Comparison of ENCODE assay signal across 40 cellular contexts in the genomic region with DNA sequence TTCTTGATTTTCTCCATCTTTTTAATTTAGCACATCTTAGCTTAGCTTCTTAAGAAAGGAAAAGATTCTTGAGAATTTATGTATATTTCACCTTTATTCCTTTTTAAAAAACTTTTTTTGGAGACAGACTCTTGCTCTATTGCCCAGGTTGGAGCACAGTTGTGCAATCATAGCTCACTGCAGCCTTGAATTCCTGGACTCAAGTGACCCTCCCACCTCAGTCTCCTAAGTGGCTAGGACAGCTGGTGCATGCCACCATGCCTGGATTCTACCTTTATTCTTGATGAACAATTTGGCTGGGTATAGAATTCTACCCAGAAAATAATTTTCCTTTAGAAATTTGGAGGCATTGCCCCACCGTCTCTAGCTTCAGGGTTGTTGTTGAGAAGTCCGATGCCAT. TPM values are rescaled to one million over a fixed set of nuclear protein-coding genes. Genes with fewer than 3 reads are reported as not detected.
"Had no signal": no experiment of that assay in that cellular context is flagged by ENCODE, and none has a peak within 500 bp of the region (broad histone marks: within the 10 kb centered on the region; RNA-seq: fewer than 3 reads in every experiment).

No MANE protein-coding gene starts in this region.

- H3K27ac Mint-ChIP-seq: activated naive CD4-positive, alpha-beta T cell treated with anti-CD3 and anti-CD28 coated beads for 36 hours; activated naive CD4-positive, alpha-beta T cell treated with anti-CD3 and anti-CD28 coated beads, Interleukin-2, amount 10 ng/mL, durations not matched to agents 7 days and 5 days; activated naive CD4-positive, alpha-beta T cell treated with anti-CD3 and anti-CD28 coated beads, Interleukin-2, amount 50 U/mL, for 24 hours; activated naive CD4-positive, alpha-beta T cell treated with anti-CD3 and anti-CD28 coated beads, Interleukin-2, amount 50 U/mL, for 72 hours; activated naive CD8-positive, alpha-beta T cell; activated naive CD8-positive, alpha-beta T cell treated with anti-CD3 and anti-CD28 coated beads for 36 hours; activated naive CD8-positive, alpha-beta T cell treated with anti-CD3 and anti-CD28 coated beads, Interleukin-2, amount 10 ng/mL, durations not matched to agents 7 days and 5 days; activated naive CD8-positive, alpha-beta T cell treated with anti-CD3 and anti-CD28 coated beads, Interleukin-2, amount 50 U/mL, for 24 hours; activated T-cell treated with anti-CD3 and anti-CD28 coated beads, Interleukin-2, amount 50 U/mL, for 24 hours; activated T-cell treated with anti-CD3 and anti-CD28 coated beads, Interleukin-2, amount 50 U/mL, for 72 hours; activated T-helper 1 cell treated with anti-CD3 and anti-CD28 coated beads, Interleukin-12 subunit alpha, Interleukin-12 subunit beta, Interleukin-2, Interleukin-4 antibody, amounts not matched to agents 30 ng/mL and 10 ng/mL and 1 ng/mL, durations not matched to agents 14 hours and 24 hours and 36 hours; activated T-helper 17 cell treated with anti-CD3 and anti-CD28 coated beads, Interleukin-2, amount 50 U/mL, for 72 hours; activated T-helper 2 cell treated with anti-CD3 and anti-CD28 coated beads, Interferon-gamma antibody, Interleukin-2, Interleukin-4, amounts not matched to agents 10 μg/mL and 5 μg/mL and 100 μg/mL, durations not matched to agents 14 hours and 24 hours and 36 hours; brain had no signal

- DNase-seq: activated effector memory CD4-positive, alpha-beta T cell treated with anti-CD3 and anti-CD28 coated beads, Interleukin-2, amount 50 U/mL, for 16 hours; activated effector memory CD4-positive, alpha-beta T cell treated with Interleukin-2 at 50 U/mL for 16 hours; activated gamma-delta T cell; activated gamma-delta T cell treated with Interleukin-2 at 50 U/mL for 16 hours; activated naive CD4-positive, alpha-beta T cell; activated naive CD4-positive, alpha-beta T cell treated with anti-CD3 and anti-CD28 coated beads for 36 hours; activated naive CD4-positive, alpha-beta T cell treated with anti-CD3 and anti-CD28 coated beads, Interleukin-2, amount 10 ng/mL, durations not matched to agents 7 days and 5 days; activated naive CD4-positive, alpha-beta T cell treated with anti-CD3 and anti-CD28 coated beads, Interleukin-2, amount 50 U/mL, for 16 hours; activated naive CD4-positive, alpha-beta T cell treated with Interleukin-2 at 50 U/mL for 16 hours; activated naive CD8-positive, alpha-beta T cell treated with anti-CD3 and anti-CD28 coated beads for 36 hours; activated naive CD8-positive, alpha-beta T cell treated with anti-CD3 and anti-CD28 coated beads, Interleukin-2, amount 10 ng/mL, durations not matched to agents 7 days and 5 days; activated naive CD8-positive, alpha-beta T cell treated with anti-CD3 and anti-CD28 coated beads, Interleukin-2, amount 50 U/mL, for 24 hours; activated T-cell treated with anti-CD3 and anti-CD28 coated beads, Interleukin-2, amount 50 U/mL, for 1 hour; activated T-cell treated with anti-CD3 and anti-CD28 coated beads, Interleukin-2, amount 50 U/mL, for 24 hours; activated T-cell treated with anti-CD3 and anti-CD28 coated beads, Interleukin-2, amount 50 U/mL, for 4 hours; activated T-cell treated with anti-CD3 and anti-CD28 coated beads, Interleukin-2, amount 50 U/mL, for 48 hours; activated T-cell treated with anti-CD3 and anti-CD28 coated beads, Interleukin-2, amount 50 U/mL, for 72 hours; adrenal gland; amniotic stem cell; amygdala; anterior cingulate cortex; aorta; body of pancreas; brain microvascular endothelial cell; caudate nucleus; central memory CD4-positive, alpha-beta T cell; cerebellar nuclear complex had no signal

- H3K27me3 ChIP-seq: adrenal gland, ascending aorta, body of pancreas, brain microvascular endothelial cell, breast epithelium, cardiac muscle cell had no signal

- H3K36me3 ChIP-seq: adrenal gland, ascending aorta, brain microvascular endothelial cell, breast epithelium, cardiac muscle cell had no signal

- ATAC-seq: activated naive CD4-positive, alpha-beta T cell treated with anti-CD3 and anti-CD28 coated beads, Interleukin-2, amount 50 U/mL, for 72 hours; activated naive CD8-positive, alpha-beta T cell treated with anti-CD3 and anti-CD28 coated beads, Interleukin-2, amount 50 U/mL, for 24 hours; activated T-cell treated with anti-CD3 and anti-CD28 coated beads, Interleukin-2, amount 50 U/mL, for 4 hours; activated T-cell treated with anti-CD3 and anti-CD28 coated beads, Interleukin-2, amount 50 U/mL, for 72 hours; activated T-helper 17 cell treated with anti-CD3 and anti-CD28 coated beads, Interleukin-2, amount 50 U/mL, for 72 hours; body of pancreas had no signal

- H3K4me3 Mint-ChIP-seq: activated naive CD4-positive, alpha-beta T cell treated with anti-CD3 and anti-CD28 coated beads for 36 hours; activated naive CD4-positive, alpha-beta T cell treated with anti-CD3 and anti-CD28 coated beads, Interleukin-2, amount 10 ng/mL, durations not matched to agents 7 days and 5 days; activated naive CD4-positive, alpha-beta T cell treated with anti-CD3 and anti-CD28 coated beads, Interleukin-2, amount 50 U/mL, for 24 hours; activated naive CD8-positive, alpha-beta T cell; activated naive CD8-positive, alpha-beta T cell treated with anti-CD3 and anti-CD28 coated beads for 36 hours; activated naive CD8-positive, alpha-beta T cell treated with anti-CD3 and anti-CD28 coated beads, Interleukin-2, amount 10 ng/mL, durations not matched to agents 7 days and 5 days; activated naive CD8-positive, alpha-beta T cell treated with anti-CD3 and anti-CD28 coated beads, Interleukin-2, amount 50 U/mL, for 24 hours; activated T-cell treated with anti-CD3 and anti-CD28 coated beads, Interleukin-2, amount 50 U/mL, for 24 hours; activated T-cell treated with anti-CD3 and anti-CD28 coated beads, Interleukin-2, amount 50 U/mL, for 4 hours; activated T-cell treated with anti-CD3 and anti-CD28 coated beads, Interleukin-2, amount 50 U/mL, for 72 hours; activated T-helper 1 cell treated with anti-CD3 and anti-CD28 coated beads, Interleukin-12 subunit alpha, Interleukin-12 subunit beta, Interleukin-2, Interleukin-4 antibody, amounts not matched to agents 30 ng/mL and 10 ng/mL and 1 ng/mL, durations not matched to agents 14 hours and 24 hours and 36 hours; activated T-helper 17 cell treated with anti-CD3 and anti-CD28 coated beads, Interleukin-2, amount 50 U/mL, for 72 hours; brain; central memory CD8-positive, alpha-beta T cell had no signal

- H3K9me3 ChIP-seq: adrenal gland, ascending aorta, body of pancreas, breast epithelium had no signal

- H3K27me3 Mint-ChIP-seq: activated naive CD4-positive, alpha-beta T cell treated with anti-CD3 and anti-CD28 coated beads, Interleukin-2, amount 10 ng/mL, durations not matched to agents 7 days and 5 days had no signal

- H3K4me1 Mint-ChIP-seq: activated naive CD4-positive, alpha-beta T cell treated with anti-CD3 and anti-CD28 coated beads, Interleukin-2, amount 10 ng/mL, durations not matched to agents 7 days and 5 days; activated naive CD4-positive, alpha-beta T cell treated with anti-CD3 and anti-CD28 coated beads, Interleukin-2, amount 50 U/mL, for 24 hours; activated naive CD8-positive, alpha-beta T cell treated with anti-CD3 and anti-CD28 coated beads for 36 hours; activated naive CD8-positive, alpha-beta T cell treated with anti-CD3 and anti-CD28 coated beads, Interleukin-2, amount 10 ng/mL, durations not matched to agents 7 days and 5 days; activated naive CD8-positive, alpha-beta T cell treated with anti-CD3 and anti-CD28 coated beads, Interleukin-2, amount 50 U/mL, for 24 hours; activated T-helper 17 cell treated with anti-CD3 and anti-CD28 coated beads, Interleukin-2, amount 50 U/mL, for 72 hours; brain; central memory CD8-positive, alpha-beta T cell had no signal

- H3K36me3 Mint-ChIP-seq: activated naive CD4-positive, alpha-beta T cell treated with anti-CD3 and anti-CD28 coated beads, Interleukin-2, amount 10 ng/mL, durations not matched to agents 7 days and 5 days; activated naive CD4-positive, alpha-beta T cell treated with anti-CD3 and anti-CD28 coated beads, Interleukin-2, amount 50 U/mL, for 24 hours; activated naive CD4-positive, alpha-beta T cell treated with anti-CD3 and anti-CD28 coated beads, Interleukin-2, amount 50 U/mL, for 72 hours; activated naive CD8-positive, alpha-beta T cell; activated naive CD8-positive, alpha-beta T cell treated with anti-CD3 and anti-CD28 coated beads for 36 hours; activated naive CD8-positive, alpha-beta T cell treated with anti-CD3 and anti-CD28 coated beads, Interleukin-2, amount 10 ng/mL, durations not matched to agents 7 days and 5 days; brain had no signal

- H3K9me3 Mint-ChIP-seq: activated naive CD4-positive, alpha-beta T cell treated with anti-CD3 and anti-CD28 coated beads for 36 hours; activated naive CD4-positive, alpha-beta T cell treated with anti-CD3 and anti-CD28 coated beads, Interleukin-2, amount 10 ng/mL, durations not matched to agents 7 days and 5 days; activated naive CD4-positive, alpha-beta T cell treated with anti-CD3 and anti-CD28 coated beads, Interleukin-2, amount 50 U/mL, for 24 hours; activated naive CD8-positive, alpha-beta T cell treated with anti-CD3 and anti-CD28 coated beads for 36 hours; activated T-cell treated with anti-CD3 and anti-CD28 coated beads, Interleukin-2, amount 50 U/mL, for 4 hours; activated T-helper 1 cell treated with anti-CD3 and anti-CD28 coated beads, Interleukin-12 subunit alpha, Interleukin-12 subunit beta, Interleukin-2, Interleukin-4 antibody, amounts not matched to agents 30 ng/mL and 10 ng/mL and 1 ng/mL, durations not matched to agents 14 hours and 24 hours and 36 hours; activated T-helper 2 cell treated with anti-CD3 and anti-CD28 coated beads, Interferon-gamma antibody, Interleukin-2, Interleukin-4, amounts not matched to agents 10 μg/mL and 5 μg/mL and 100 μg/mL, durations not matched to agents 14 hours and 24 hours and 36 hours; central memory CD8-positive, alpha-beta T cell had no signal

- FAIRE-seq: astrocyte, bronchial epithelial cell had no signal

- H3K4me3 ChIP-seq: adrenal gland, ascending aorta, body of pancreas, breast epithelium, cardiac muscle cell had no signal

- H3K4me1 ChIP-seq: ascending aorta, breast epithelium had no signal

- H3K27ac ChIP-seq: adrenal gland, ascending aorta, body of pancreas, brain microvascular endothelial cell, breast epithelium, cardiac muscle cell had no signal

RNA-seq across cellular contexts. Expression of a gene that starts 19.5 kb away (rescaled TPM):
- total RNA-seq: activated naive CD4-positive, alpha-beta T cell treated with anti-CD3 and anti-CD28 coated beads for 36 hours; activated naive CD8-positive, alpha-beta T cell treated with anti-CD3 and anti-CD28 coated beads for 36 hours; activated naive CD8-positive, alpha-beta T cell treated with anti-CD3 and anti-CD28 coated beads, Interleukin-2, amount 10 ng/mL, durations not matched to agents 7 days and 5 days; activated T-helper 1 cell treated with anti-CD3 and anti-CD28 coated beads, Interleukin-12 subunit alpha, Interleukin-12 subunit beta, Interleukin-2, Interleukin-4 antibody, amounts not matched to agents 30 ng/mL and 10 ng/mL and 1 ng/mL, durations not matched to agents 14 hours and 24 hours and 36 hours; activated T-helper 2 cell treated with anti-CD3 and anti-CD28 coated beads, Interferon-gamma antibody, Interleukin-2, Interleukin-4, amounts not matched to agents 10 μg/mL and 5 μg/mL and 100 μg/mL, durations not matched to agents 14 hours and 24 hours and 36 hours had no signal
